In the genomic region with DNA sequence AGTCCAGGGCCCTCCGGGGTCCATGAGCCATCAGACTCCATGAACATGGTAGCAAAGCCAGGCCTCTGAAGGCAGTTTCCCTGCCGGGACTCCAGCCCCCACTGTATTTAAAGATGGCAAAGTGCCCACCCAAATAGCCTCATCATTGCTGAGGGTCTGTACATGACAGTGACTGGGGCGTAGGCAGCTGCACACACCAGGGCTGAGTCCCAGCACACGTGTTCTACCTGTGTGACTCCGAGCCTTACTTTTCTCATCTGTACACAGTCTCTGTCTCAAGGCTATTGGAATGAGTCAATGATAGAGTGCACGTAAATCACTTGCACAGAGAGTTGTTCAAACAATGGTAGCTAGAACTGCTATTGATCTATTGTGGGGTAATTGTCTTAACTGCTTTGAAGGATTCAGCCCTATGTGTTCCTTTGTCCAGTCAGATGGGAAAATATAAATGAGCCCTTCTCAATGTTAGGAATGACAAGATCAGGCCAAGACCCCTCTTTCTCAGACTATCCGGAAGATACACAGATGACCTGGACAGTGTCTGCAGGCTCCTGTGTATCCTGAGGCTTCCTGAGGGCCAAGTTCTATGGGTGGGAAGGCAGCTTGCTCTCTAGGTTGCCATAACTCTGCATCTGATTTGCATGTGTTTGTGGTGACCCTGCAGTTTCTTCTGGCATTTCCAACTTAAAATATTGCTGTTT, we compare ENCODE assay signal across 1 cellular context.
TF ChIP-seq lines count a peak whose summit lies in the region.

No MANE protein-coding gene starts in this region.

TF ChIP-seq in SK-N-SH, 30 proteins besides CTCF, POLR2A, EP300 and RAD21 (continued from another document):
- TF ChIP-seq, protein P1, sequence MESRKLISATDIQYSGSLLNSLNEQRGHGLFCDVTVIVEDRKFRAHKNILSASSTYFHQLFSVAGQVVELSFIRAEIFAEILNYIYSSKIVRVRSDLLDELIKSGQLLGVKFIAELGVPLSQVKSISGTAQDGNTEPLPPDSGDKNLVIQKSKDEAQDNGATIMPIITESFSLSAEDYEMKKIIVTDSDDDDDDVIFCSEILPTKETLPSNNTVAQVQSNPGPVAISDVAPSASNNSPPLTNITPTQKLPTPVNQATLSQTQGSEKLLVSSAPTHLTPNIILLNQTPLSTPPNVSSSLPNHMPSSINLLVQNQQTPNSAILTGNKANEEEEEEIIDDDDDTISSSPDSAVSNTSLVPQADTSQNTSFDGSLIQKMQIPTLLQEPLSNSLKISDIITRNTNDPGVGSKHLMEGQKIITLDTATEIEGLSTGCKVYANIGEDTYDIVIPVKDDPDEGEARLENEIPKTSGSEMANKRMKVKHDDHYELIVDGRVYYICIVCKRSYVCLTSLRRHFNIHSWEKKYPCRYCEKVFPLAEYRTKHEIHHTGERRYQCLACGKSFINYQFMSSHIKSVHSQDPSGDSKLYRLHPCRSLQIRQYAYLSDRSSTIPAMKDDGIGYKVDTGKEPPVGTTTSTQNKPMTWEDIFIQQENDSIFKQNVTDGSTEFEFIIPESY (IDR thresholded peaks at IDR 0.05; ENCODE audit: borderline replicate concordance, low read depth), result no peak
TF ChIP-seq in SK-N-SH: peak in this region for 0.
